1 cellular context compared by ENCODE assay signal in the genomic region with DNA sequence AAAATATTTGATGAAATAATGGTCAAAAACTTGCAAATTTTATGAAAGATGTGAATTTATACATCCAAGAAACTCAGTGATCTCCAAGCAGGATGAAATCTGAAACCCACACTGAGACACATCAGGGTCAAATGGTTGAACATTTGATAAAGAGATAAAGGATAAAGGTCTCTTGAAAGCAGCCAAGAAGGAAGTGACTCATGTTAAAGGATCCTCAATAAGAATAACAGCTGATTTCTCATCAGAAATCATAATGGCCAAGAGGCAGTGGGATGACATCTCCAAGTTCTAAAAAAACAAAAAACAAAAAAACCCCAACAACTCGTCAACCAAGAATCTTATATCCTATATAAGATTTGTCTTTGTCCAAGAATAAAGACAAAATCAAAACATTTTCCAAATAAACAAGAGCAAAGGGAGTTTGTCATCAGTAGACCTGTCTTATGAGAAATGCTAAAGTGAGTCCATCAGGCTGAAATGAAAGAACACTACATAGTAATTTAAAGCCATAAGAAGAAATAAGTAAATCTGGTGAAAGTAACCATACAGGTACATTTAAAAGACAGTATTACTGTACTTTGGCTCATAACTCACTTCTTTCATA.
TF ChIP-seq lines count a peak whose summit lies in the region.

No MANE protein-coding gene starts in this region.

TF ChIP-seq in GM23338, 12 proteins besides CTCF, POLR2A, EP300 and RAD21 (continued from another document):
- TF ChIP-seq, protein P1, sequence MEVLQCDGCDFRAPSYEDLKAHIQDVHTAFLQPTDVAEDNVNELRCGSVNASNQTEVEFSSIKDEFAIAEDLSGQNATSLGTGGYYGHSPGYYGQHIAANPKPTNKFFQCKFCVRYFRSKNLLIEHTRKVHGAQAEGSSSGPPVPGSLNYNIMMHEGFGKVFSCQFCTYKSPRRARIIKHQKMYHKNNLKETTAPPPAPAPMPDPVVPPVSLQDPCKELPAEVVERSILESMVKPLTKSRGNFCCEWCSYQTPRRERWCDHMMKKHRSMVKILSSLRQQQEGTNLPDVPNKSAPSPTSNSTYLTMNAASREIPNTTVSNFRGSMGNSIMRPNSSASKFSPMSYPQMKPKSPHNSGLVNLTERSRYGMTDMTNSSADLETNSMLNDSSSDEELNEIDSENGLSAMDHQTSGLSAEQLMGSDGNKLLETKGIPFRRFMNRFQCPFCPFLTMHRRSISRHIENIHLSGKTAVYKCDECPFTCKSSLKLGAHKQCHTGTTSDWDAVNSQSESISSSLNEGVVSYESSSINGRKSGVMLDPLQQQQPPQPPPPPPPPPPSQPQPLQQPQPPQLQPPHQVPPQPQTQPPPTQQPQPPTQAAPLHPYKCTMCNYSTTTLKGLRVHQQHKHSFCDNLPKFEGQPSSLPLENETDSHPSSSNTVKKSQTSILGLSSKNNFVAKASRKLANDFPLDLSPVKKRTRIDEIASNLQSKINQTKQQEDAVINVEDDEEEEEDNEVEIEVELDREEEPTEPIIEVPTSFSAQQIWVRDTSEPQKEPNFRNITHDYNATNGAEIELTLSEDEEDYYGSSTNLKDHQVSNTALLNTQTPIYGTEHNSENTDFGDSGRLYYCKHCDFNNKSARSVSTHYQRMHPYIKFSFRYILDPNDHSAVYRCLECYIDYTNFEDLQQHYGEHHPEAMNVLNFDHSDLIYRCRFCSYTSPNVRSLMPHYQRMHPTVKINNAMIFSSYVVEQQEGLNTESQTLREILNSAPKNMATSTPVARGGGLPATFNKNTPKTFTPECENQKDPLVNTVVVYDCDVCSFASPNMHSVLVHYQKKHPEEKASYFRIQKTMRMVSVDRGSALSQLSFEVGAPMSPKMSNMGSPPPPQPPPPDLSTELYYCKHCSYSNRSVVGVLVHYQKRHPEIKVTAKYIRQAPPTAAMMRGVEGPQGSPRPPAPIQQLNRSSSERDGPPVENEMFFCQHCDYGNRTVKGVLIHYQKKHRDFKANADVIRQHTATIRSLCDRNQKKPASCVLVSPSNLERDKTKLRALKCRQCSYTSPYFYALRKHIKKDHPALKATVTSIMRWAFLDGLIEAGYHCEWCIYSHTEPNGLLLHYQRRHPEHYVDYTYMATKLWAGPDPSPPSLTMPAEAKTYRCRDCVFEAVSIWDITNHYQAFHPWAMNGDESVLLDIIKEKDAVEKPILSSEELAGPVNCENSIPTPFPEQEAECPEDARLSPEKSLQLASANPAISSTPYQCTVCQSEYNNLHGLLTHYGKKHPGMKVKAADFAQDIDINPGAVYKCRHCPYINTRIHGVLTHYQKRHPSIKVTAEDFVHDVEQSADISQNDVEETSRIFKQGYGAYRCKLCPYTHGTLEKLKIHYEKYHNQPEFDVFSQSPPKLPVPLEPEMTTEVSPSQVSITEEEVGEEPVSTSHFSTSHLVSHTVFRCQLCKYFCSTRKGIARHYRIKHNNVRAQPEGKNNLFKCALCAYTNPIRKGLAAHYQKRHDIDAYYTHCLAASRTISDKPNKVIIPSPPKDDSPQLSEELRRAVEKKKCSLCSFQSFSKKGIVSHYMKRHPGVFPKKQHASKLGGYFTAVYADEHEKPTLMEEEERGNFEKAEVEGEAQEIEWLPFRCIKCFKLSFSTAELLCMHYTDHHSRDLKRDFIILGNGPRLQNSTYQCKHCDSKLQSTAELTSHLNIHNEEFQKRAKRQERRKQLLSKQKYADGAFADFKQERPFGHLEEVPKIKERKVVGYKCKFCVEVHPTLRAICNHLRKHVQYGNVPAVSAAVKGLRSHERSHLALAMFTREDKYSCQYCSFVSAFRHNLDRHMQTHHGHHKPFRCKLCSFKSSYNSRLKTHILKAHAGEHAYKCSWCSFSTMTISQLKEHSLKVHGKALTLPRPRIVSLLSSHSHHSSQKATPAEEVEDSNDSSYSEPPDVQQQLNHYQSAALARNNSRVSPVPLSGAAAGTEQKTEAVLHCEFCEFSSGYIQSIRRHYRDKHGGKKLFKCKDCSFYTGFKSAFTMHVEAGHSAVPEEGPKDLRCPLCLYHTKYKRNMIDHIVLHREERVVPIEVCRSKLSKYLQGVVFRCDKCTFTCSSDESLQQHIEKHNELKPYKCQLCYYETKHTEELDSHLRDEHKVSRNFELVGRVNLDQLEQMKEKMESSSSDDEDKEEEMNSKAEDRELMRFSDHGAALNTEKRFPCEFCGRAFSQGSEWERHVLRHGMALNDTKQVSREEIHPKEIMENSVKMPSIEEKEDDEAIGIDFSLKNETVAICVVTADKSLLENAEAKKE (CRISPR knock-in tag; IDR thresholded peaks at IDR 0.05): no peak
- TF ChIP-seq POLR2AphosphoS5 (IDR thresholded peaks at IDR 0.05; ENCODE audit: low read depth) (no peak), NANOG (IDR thresholded peaks at IDR 0.05; ENCODE audit: borderline replicate concordance) (no peak), EZH2phosphoT487 (IDR thresholded peaks at IDR 0.05; ENCODE audit: unreplicated experiment) (no peak), JUNB (IDR thresholded peaks at IDR 0.05; ENCODE audit: unreplicated experiment) (no peak), CREB1 (CRISPR knock-in tag; IDR thresholded peaks at IDR 0.05; ENCODE audit: low read depth) (no peak), ZNF331 (CRISPR knock-in tag; IDR thresholded peaks at IDR 0.05; ENCODE audit: low read depth) (no peak), STAT1 (IDR thresholded peaks at IDR 0.05; ENCODE audit: unreplicated experiment) (no peak), ZNF114 (CRISPR knock-in tag; IDR thresholded peaks at IDR 0.05) (no peak)
- TF ChIP-seq, protein P2, sequence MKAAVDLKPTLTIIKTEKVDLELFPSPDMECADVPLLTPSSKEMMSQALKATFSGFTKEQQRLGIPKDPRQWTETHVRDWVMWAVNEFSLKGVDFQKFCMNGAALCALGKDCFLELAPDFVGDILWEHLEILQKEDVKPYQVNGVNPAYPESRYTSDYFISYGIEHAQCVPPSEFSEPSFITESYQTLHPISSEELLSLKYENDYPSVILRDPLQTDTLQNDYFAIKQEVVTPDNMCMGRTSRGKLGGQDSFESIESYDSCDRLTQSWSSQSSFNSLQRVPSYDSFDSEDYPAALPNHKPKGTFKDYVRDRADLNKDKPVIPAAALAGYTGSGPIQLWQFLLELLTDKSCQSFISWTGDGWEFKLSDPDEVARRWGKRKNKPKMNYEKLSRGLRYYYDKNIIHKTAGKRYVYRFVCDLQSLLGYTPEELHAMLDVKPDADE (IDR thresholded peaks at IDR 0.05): no peak
